16 cellular contexts compared by ENCODE assay signal in genomic region chr17:78421084-78421533, GRCh38. TPM values are rescaled to one million over a fixed set of nuclear protein-coding genes. Genes with fewer than 3 reads are reported as not detected.
DNase-seq lines count a peak whose midpoint lies in the region; ATAC-seq, FAIRE-seq and TF ChIP-seq lines count a peak whose summit lies in the region.
"Had no signal": no experiment of that assay in that cellular context is flagged by ENCODE, and none has a peak within 500 bp of the region (broad histone marks: within the 10 kb centered on the region; RNA-seq: fewer than 3 reads in every experiment).

No MANE protein-coding gene starts in this region.

- H3K27ac ChIP-seq in H9 (ENCODE audit: insufficient read length, low read depth, low read length) (no peak overlapping the region), K562 (ENCODE audit: extremely low read depth, low read depth, low read length) (no peak overlapping the region)
- H3K27ac ChIP-seq: KMS-11 had no signal

- DNase-seq in CD14-positive monocyte (ENCODE audit: low spot score) = no peak
- no peak for DNase-seq in H9
- no peak for DNase-seq in K562 (ENCODE audit: extremely low read depth in 1 of 4, low spot score in 3 of 4)
- DNase-seq in nephron progenitor cell = no peak
- DNase-seq in hypothalamus (lab: John Stamatoyannopoulos, UW) = no peak
- no peak for DNase-seq in HuH-7.5 (ENCODE audit: low spot score)
- DNase-seq in NCI-H82 (lab: John Stamatoyannopoulos, UW) = no peak
- DNase-seq: activated CD4-positive, alpha-beta T cell treated with anti-CD3 and anti-CD28 coated beads for 36 hours; adrenal gland; GF-D8; NCI-H1048; NCI-H524 treated with DMSO at 0.1 percent for 48 hours; SIG-M5; thyroid gland had no signal

- no peak overlapping the region for H3T11ph ChIP-seq in H9 (ENCODE audit: low read length)

- H2AFZ ChIP-seq in H9 (ENCODE audit: low read length) (no peak overlapping the region), K562 (ENCODE audit: low read depth, low read length) (no peak overlapping the region)

- H3K9ac ChIP-seq in H9 (ENCODE audit: extremely low read depth, insufficient read length, low read length) (no peak overlapping the region), K562 (ENCODE audit: insufficient read depth in 1 of 2, low read depth in 2 of 2, low read length in 2 of 2) (peak overlapping the region in 1 of 2 experiments; percentile 82; a peak in 2 of 4 replicates)
- H3K9ac ChIP-seq: KMS-11 had no signal

- ATAC-seq in K562 = peak; percentile 11

- H3K27me3 ChIP-seq in H9 (ENCODE audit: insufficient read depth, low read length) (no peaks in the 10 kb centered on the region), K562 (ENCODE audit: control insufficient read depth in 2 of 2, insufficient read depth in 2 of 2, low read length in 2 of 2) (no peaks in the 10 kb centered on the region)
- H3K27me3 ChIP-seq: adrenal gland, thyroid gland had no signal

- H2BK20ac ChIP-seq in H9 (ENCODE audit: low read depth, low read length, poor library complexity, severe bottlenecking) = no peak overlapping the region

- no peak overlapping the region; the same call in 1 of the 2 replicates for H3K14ac ChIP-seq in H9 (ENCODE audit: insufficient read depth, low read length)

- peak overlapping the region in 6 of 7 donors; percentile 57 to 99 (median 88) for H3K27ac Mint-ChIP-seq in CD14-positive monocyte
- H3K27ac Mint-ChIP-seq in H9 = peak overlapping the region in 2 of 3 experiments; percentile 70 to 90; a peak in 4 of 7 replicates
- peak overlapping the region; percentile 21 for H3K27ac Mint-ChIP-seq in nephron progenitor cell

- H3K4me3 Mint-ChIP-seq in CD14-positive monocyte = no peak overlapping the region
- no peak overlapping the region for H3K4me3 Mint-ChIP-seq in H9
- H3K4me3 Mint-ChIP-seq in nephron progenitor cell = no peak overlapping the region
- H3K4me3 Mint-ChIP-seq: activated CD4-positive, alpha-beta T cell treated with anti-CD3 and anti-CD28 coated beads for 36 hours; central memory CD8-positive, alpha-beta T cell had no signal

- no peak overlapping the region for H4K5ac ChIP-seq in H9 (ENCODE audit: insufficient read length, low read depth, low read length)

- no peaks in the 10 kb centered on the region for H3K9me3 ChIP-seq in H9 (ENCODE audit: control insufficient read depth, low read depth, low read length)
- no peaks in the 10 kb centered on the region for H3K9me3 ChIP-seq in K562 (replicated peaks; ENCODE audit: control insufficient read depth, insufficient read depth, low read depth, low read length)
- H3K9me3 ChIP-seq: adrenal gland, thyroid gland had no signal

- in situ Hi-C loops in K562 (cut with MboI) = no loop called here

- no peak for TF ChIP-seq POLR2A in K562 (conservative IDR thresholded peaks at IDR 0.05)

- TF ChIP-seq RAD21 in K562 (CRISPR knock-in tag; conservative IDR thresholded peaks at IDR 0.05 in 1 of 2, IDR thresholded peaks at IDR 0.05 in 1 of 2) = no peak

- H3K18ac ChIP-seq in H9 (ENCODE audit: insufficient read length, low read depth, low read length) = no peak overlapping the region

- CTCF ChIA-PET in K562 (lab: Yijun Ruan, JAX; ENCODE audit: low intra/inter-chr PET ratio) = interaction anchor here (1.7 to 2.3 kb wide), 2 partner anchors 61 to 170 kb away, joined by 12 to 37 read pairs; partner anchors contain the start of gene SOCS3

- H3K23ac ChIP-seq in H9 (ENCODE audit: insufficient read length, low read depth, low read length) = no peak overlapping the region

- no peak for FAIRE-seq in K562 (lab: Jason Lieb, UNC)

- TF ChIP-seq CTCF in CD14-positive monocyte (IDR thresholded peaks at IDR 0.05) (no peak), H9 (conservative IDR thresholded peaks at IDR 0.05) (no peak), K562 (IDR thresholded peaks at IDR 0.05 in 2 of 3, conservative IDR thresholded peaks at IDR 0.05 in 1 of 3; ENCODE audit: insufficient read depth in 2 of 3, low read depth in 1 of 3, low read length in 3 of 3) (no peak), nephron progenitor cell (IDR thresholded peaks at IDR 0.05) (no peak)

- H3K9me1 ChIP-seq in K562 (ENCODE audit: control insufficient read depth, insufficient read depth, low read length) = no peaks in the 10 kb centered on the region

- H3K56ac ChIP-seq in H9 (ENCODE audit: insufficient read length, low read depth, low read length) = no peak overlapping the region

- no peak overlapping the region for H2BK12ac ChIP-seq in H9 (ENCODE audit: insufficient read length, low read depth, low read length)

- H4K20me1 ChIP-seq in H9 (ENCODE audit: control insufficient read depth, insufficient read depth, insufficient read length) (peaks cover 2% of the 10 kb centered on the region), K562 (replicated peaks; ENCODE audit: control insufficient read depth, insufficient read depth, low read length) (no peaks in the 10 kb centered on the region)

- BruUV-seq in K562 (replicated peaks; lab: Mats Ljungman, UMichigan) = no TSS peak

- no peak overlapping the region for H3K4ac ChIP-seq in H9 (ENCODE audit: low read depth, low read length)

- H2BK120ac ChIP-seq in H9 (ENCODE audit: low read depth, low read length, poor library complexity, severe bottlenecking) = no peak overlapping the region

- no peak overlapping the region for H4K91ac ChIP-seq in H9 (ENCODE audit: insufficient read length, low read depth, low read length)

- intact Hi-C loops in CD14-positive monocyte (cut with micrococcal nuclease) (loop anchor here (5.0 to 10.0 kb wide), 3 partner anchors 59 to 306 kb away; partner anchors contain the start of gene SOCS3 (in 1 of the 2)), K562 (cut with micrococcal nuclease) (no loop called here)

- H3K36me3 ChIP-seq in K562 (ENCODE audit: control insufficient read depth, insufficient read depth, low read length) = peaks cover 81% of the 10 kb centered on the region

- H3K4me1 Mint-ChIP-seq in CD14-positive monocyte = peaks cover 36% of the 10 kb centered on the region
- H3K4me1 Mint-ChIP-seq in H9 = peaks cover 5 to 10% of the 10 kb centered on the region in 2 experiments
- H3K4me1 Mint-ChIP-seq in nephron progenitor cell = peaks cover 62% of the 10 kb centered on the region
- H3K4me1 Mint-ChIP-seq: central memory CD8-positive, alpha-beta T cell had no signal

- no peak for TF ChIP-seq EP300 in K562 (IDR thresholded peaks at IDR 0.05; ENCODE audit: low read length)

- POLR2A ChIA-PET in K562 (lab: Yijun Ruan, JAX) = interaction anchor here (0.6 to 1.6 kb wide), 3 partner anchors 32 to 196 kb away, joined by 3 to 4 read pairs (median 3); no protein-coding TSS in a partner anchor

- no peaks in the 10 kb centered on the region for H3K79me1 ChIP-seq in H9 (ENCODE audit: insufficient read depth, low read depth, low read length, poor library complexity, severe bottlenecking)

- H3K27me3 Mint-ChIP-seq in CD14-positive monocyte (ENCODE audit: low read depth in 3 of 3) (peaks cover 0 to 2% (median 0%) of the 10 kb centered on the region in 3 donors), H9 (ENCODE audit: low read depth) (no peaks in the 10 kb centered on the region), nephron progenitor cell (ENCODE audit: low read depth, poor library complexity) (no peaks in the 10 kb centered on the region)
- H3K27me3 Mint-ChIP-seq: activated CD4-positive, alpha-beta T cell treated with anti-CD3 and anti-CD28 coated beads for 36 hours; central memory CD8-positive, alpha-beta T cell had no signal

- no peak overlapping the region for H4K8ac ChIP-seq in H9 (replicated peaks; ENCODE audit: insufficient read length, low read depth, low read length)

- peaks cover 87 to 91% of the 10 kb centered on the region in 2 donors for H3K36me3 Mint-ChIP-seq in CD14-positive monocyte
- H3K36me3 Mint-ChIP-seq in H9 (ENCODE audit: insufficient read depth in 1 of 3, low read depth in 3 of 3) = peaks cover 31 to 68% (median 61%) of the 10 kb centered on the region in 3 experiments
- H3K36me3 Mint-ChIP-seq in nephron progenitor cell (ENCODE audit: low read depth) = peaks cover 43% of the 10 kb centered on the region

- H3K23me2 ChIP-seq in H9 (ENCODE audit: insufficient read length, low read depth, low read length, poor library complexity, severe bottlenecking) = no peaks in the 10 kb centered on the region

- no peaks in the 10 kb centered on the region for H3K4me1 ChIP-seq in H9 (ENCODE audit: insufficient read depth, low read length)
- H3K4me1 ChIP-seq in K562 (replicated peaks in 1 of 2; ENCODE audit: control insufficient read depth in 2 of 2, insufficient read depth in 2 of 2, low read length in 2 of 2) = peaks cover 13 to 22% of the 10 kb centered on the region in 2 experiments

- no peak overlapping the region for H3K4me2 ChIP-seq in H9 (ENCODE audit: insufficient read depth, insufficient read length, low read length)
- peak overlapping the region; percentile 39; the same call in 1 of the 2 replicates for H3K4me2 ChIP-seq in K562 (ENCODE audit: insufficient read depth, low read length)
- H3K4me2 ChIP-seq: KMS-11 had no signal

- H2BK5ac ChIP-seq in H9 (ENCODE audit: insufficient read length, low read length) = no peak overlapping the region

- no peak overlapping the region for H2AK5ac ChIP-seq in H9 (ENCODE audit: insufficient read length, low read length)

- no peak overlapping the region for H2BK15ac ChIP-seq in H9 (ENCODE audit: low read depth, low read length)

- WGBS in H9 (ENCODE audit: extremely low coverage, insufficient read length, low lambda C conversion rate) = no CpG with 5 or more reads among the region's 6 CpGs
- WGBS in K562 (ENCODE audit: insufficient coverage, low coverage, missing lambda C conversion rate) = 61% methylated on average over 4 of the region's 6 CpGs

- H3K4me3 ChIP-seq in K562 = no peak overlapping the region
- H3K4me3 ChIP-seq: adrenal gland, thyroid gland had no signal

- H3K9me3 Mint-ChIP-seq in CD14-positive monocyte (peaks cover 0 to 3% (median 0%) of the 10 kb centered on the region in 7 donors), H9 (no peaks in the 10 kb centered on the region), nephron progenitor cell (no peaks in the 10 kb centered on the region)
- H3K9me3 Mint-ChIP-seq: central memory CD8-positive, alpha-beta T cell had no signal

- no peaks in the 10 kb centered on the region for H3K79me2 ChIP-seq in H9 (ENCODE audit: insufficient read depth, low read length)
- no peaks in the 10 kb centered on the region for H3K79me2 ChIP-seq in K562 (ENCODE audit: control insufficient read depth, insufficient read depth, low read length)

RNA-seq across cellular contexts. Expression of gene PGS1, which starts 42.7 kb away (rescaled TPM):
- polyA plus RNA-seq in CD14-positive monocyte (10 to 100 TPM; 26.0 to 28.0 TPM), K562 (2011; rRNA removed) (39.4 and 43.6 TPM in 2 replicates), K562 (2014; fragmentation: Illumina TruSeq; extraction: Trizol) (22.3 and 27.0 TPM in 2 replicates), K562 (2014; fragmentation: Nextera tagmentation; extraction: Ambion mirVana) (1 to 10 TPM; 1.3 to 1.8 TPM), K562 (2014; rRNA removed) (29.7 and 36.0 TPM in 2 replicates)
- total RNA-seq in H9 (2021) (41.8 and 45.7 TPM in 2 replicates), K562 (2014; rRNA removed) (24.0 and 33.4 TPM in 2 replicates), K562 (2014; rRNA removed; fragmentation: Illumina TruSeq; extraction: Trizol) (10.7 and 14.0 TPM in 2 replicates), K562 (2015; rRNA removed; fragmentation: Illumina TruSeq; extraction: Trizol) (16.9 and 20.3 TPM in 2 replicates), K562 (2021) (33.5 and 38.4 TPM in 2 replicates)
- total RNA-seq in K562 (2011; cell fraction: chromatin; rRNA removed; ENCODE audit: low replicate concordance) = 72.8 and 169 TPM in 2 replicates
- 88.1 and 96.7 TPM in 2 replicates for total RNA-seq in K562 (2011; cell fraction: nucleolus; rRNA removed)
- total RNA-seq in K562 (2011; cell fraction: nucleoplasm; rRNA removed) = 70.5 and 71.8 TPM in 2 replicates
- polyA plus RNA-seq in K562 (2011; cell fraction: cytosol; rRNA removed) = 36.4 and 45.7 TPM in 2 replicates
- polyA plus RNA-seq in K562 (2011; cell fraction: nucleus; rRNA removed) = 113 and 149 TPM in 2 replicates
- polyA plus RNA-seq in K562 (2012) = 24.6 and 37.9 TPM in 2 replicates
- 23.3 and 26.9 TPM in 2 replicates for polyA minus RNA-seq in K562 (2011; rRNA and poly(A)+ RNA removed)
- polyA minus RNA-seq in K562 (2011; cell fraction: cytosol; rRNA and poly(A)+ RNA removed) = 30.8 and 30.9 TPM in 2 replicates
- polyA minus RNA-seq in K562 (2011; cell fraction: nucleus; rRNA and poly(A)+ RNA removed) = 40.8 and 57.1 TPM in 2 replicates

Comparison
In these comparisons a context has a peak if more than half of its experiments do, and no peak if none do; other contexts are left out.
1. H3K27ac Mint-ChIP-seq: peak in every context shown above with its lines; median percentile 88 in CD14-positive monocyte; 80 in H9; 21 in nephron progenitor cell.